1 cellular context compared by ENCODE assay signal in the genomic region with DNA sequence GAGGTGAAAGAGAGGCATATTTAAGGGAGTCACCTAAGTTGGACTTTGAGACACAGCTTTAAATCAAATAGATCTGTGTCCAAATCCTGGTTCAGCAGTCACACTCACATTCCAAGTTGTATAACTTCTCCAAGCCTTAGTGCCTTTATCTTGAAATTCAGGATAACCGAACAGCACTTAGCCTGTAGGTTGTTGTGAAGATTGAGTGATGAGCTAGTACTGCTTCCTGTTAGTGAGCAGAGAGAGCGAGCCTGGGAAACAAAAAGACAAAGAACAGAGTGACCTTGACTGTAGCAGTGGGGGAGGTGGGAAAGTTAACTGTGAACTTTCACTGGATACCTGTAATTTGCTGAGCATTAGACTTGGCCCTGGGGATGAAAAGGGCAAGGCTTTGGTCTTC.
TF ChIP-seq lines count a peak whose summit lies in the region.

No MANE protein-coding gene starts in this region.

TF ChIP-seq in endothelial cell of umbilical vein, 7 proteins besides CTCF, POLR2A, EP300 and RAD21:
- TF ChIP-seq FOS (IDR thresholded peaks at IDR 0.05; ENCODE audit: borderline replicate concordance, insufficient read depth, low read length) (no peak), POLR2AphosphoS5 (IDR thresholded peaks at IDR 0.05; ENCODE audit: insufficient read depth, low read depth, low read length) (no peak), JUN (IDR thresholded peaks at IDR 0.05; ENCODE audit: borderline replicate concordance, insufficient read depth, insufficient read length, low read depth) (no peak), EZH2 (IDR thresholded peaks at IDR 0.05; ENCODE audit: borderline replicate concordance, low read depth, low read length, severe bottlenecking) (no peak), GATA2 (IDR thresholded peaks at IDR 0.05; ENCODE audit: insufficient read depth, insufficient read length, low read depth, low read length) (no peak), MYC (IDR thresholded peaks at IDR 0.05; ENCODE audit: low read depth, low read length) (no peak)
- TF ChIP-seq, protein P1, sequence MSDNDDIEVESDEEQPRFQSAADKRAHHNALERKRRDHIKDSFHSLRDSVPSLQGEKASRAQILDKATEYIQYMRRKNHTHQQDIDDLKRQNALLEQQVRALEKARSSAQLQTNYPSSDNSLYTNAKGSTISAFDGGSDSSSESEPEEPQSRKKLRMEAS (IDR thresholded peaks at IDR 0.05; ENCODE audit: insufficient read depth, insufficient read length) = no peak
